8 cellular contexts compared by ENCODE assay signal in the genomic region with DNA sequence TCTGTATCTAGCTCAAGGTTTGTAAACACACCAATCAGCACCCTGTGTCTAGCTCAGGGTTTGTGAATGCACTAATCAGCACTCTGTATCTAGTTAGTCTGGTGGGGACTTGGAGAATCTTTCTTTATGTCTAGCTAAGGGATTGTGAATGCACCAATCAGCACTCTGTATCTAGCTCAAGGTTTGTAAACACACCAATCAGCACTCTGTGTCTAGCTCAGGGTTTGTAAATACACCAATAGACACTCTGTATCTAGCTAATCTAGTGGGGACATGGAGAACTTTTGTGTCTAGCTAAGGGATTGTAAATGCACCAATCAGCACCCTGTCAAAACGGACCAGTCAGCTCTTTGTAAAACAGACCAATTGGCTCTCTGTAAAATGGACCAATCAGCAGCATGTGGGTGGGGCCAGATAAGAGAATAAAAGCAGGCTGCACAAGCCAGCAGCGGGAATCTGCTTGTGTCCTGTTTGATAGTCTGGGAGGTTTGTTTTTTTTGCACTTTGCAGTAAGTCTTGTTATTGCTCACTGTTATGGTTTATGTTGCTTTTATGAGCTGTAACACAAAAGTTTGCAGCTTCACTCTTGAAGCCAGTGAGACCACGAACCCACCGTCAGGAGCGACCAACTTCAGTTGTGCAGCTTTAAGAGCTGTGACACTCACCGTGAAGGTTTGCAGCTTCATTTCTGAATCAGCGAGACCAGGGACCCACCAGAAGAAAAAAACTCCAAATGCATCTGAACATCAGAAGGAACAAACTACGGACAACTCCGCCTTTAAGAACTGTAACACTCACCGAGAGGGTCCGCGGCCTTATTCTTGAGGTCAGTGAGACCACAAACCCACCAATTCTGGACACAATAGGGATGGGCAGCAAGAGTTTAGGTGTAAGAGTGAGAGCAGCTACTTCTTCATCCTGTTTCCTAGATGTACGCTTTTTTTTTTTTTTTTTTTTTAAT. TPM values are rescaled to one million over a fixed set of nuclear protein-coding genes. Genes with fewer than 3 reads are reported as not detected.
A peak's percentile ranks its signal among the peaks of the same experiment; 100 is the strongest.
DNase-seq lines count a peak whose midpoint lies in the region; ATAC-seq, FAIRE-seq and TF ChIP-seq lines count a peak whose summit lies in the region.
"Not testable (repeated sequence)": the region's sequence is repeated elsewhere in the genome, so short reads cannot be mapped to it uniquely, and the experiment has no call there.

No MANE protein-coding gene starts in this region.

- POLR2A ChIA-PET in A549 (lab: Yijun Ruan, JAX); K562 (lab: Yijun Ruan, JAX): not testable (repeated sequence)
- POLR2A ChIA-PET in Caco-2 (lab: Charles Lee) = interaction anchor here (0.6 to 1.0 kb wide), 2 partner anchors 19 to 220 kb away, joined by 3 read pairs; no protein-coding TSS in a partner anchor
- POLR2A ChIA-PET in HEK293 (lab: Yijun Ruan, JAX) = interaction anchor here (0.6 to 1.1 kb wide), 4 partner anchors 15 to 165 kb away, joined by 3 to 8 read pairs (median 7); no protein-coding TSS in a partner anchor
- POLR2A ChIA-PET in activated CD4-positive, alpha-beta T cell treated with anti-CD3 and anti-CD28 coated beads for 36 hours (lab: Charles Lee) = interaction anchor here (0.6 to 1.3 kb wide), 3 partner anchors 18 to 372 kb away, joined by 3 to 5 read pairs (median 3); no protein-coding TSS in a partner anchor
- POLR2A ChIA-PET in HepG2 (lab: Yijun Ruan, JAX) = interaction anchor here (0.6 kb wide), 1 partner anchor 379 kb away, joined by 3 read pairs; no protein-coding TSS in a partner anchor

- intact Hi-C loops in Caco-2 (cut with micrococcal nuclease; ENCODE audit: unreplicated experiment); activated CD4-positive, alpha-beta T cell treated with anti-CD3 and anti-CD28 coated beads for 36 hours (cut with DNase I, micrococcal nuclease); K562 (cut with micrococcal nuclease); HepG2 (cut with micrococcal nuclease; ENCODE audit: unreplicated experiment): not testable (repeated sequence)

- TF ChIP-seq CTCF in A549 (IDR thresholded peaks at IDR 0.05); Caco-2 (IDR thresholded peaks at IDR 0.05; ENCODE audit: insufficient read depth in 1 of 2, low read depth in 1 of 2, low read length in 1 of 2, severe bottlenecking in 1 of 2, unreplicated experiment in 1 of 2); HEK293 (tag by site-specific recombination; IDR thresholded peaks at IDR 0.05); K562 (IDR thresholded peaks at IDR 0.05 in 2 of 3, conservative IDR thresholded peaks at IDR 0.05 in 1 of 3; ENCODE audit: insufficient read depth in 2 of 3, low read depth in 1 of 3, low read length in 3 of 3); HepG2 (CRISPR knock-in tag; IDR thresholded peaks at IDR 0.05): not testable (repeated sequence)

- H3K4me1 ChIP-seq in A549; Caco-2; HEK293 (ENCODE audit: control insufficient read depth, insufficient read depth, low read length); K562 (replicated peaks in 1 of 2; ENCODE audit: control insufficient read depth in 2 of 2, insufficient read depth in 2 of 2, low read length in 2 of 2): not testable (repeated sequence)
- H3K4me1 ChIP-seq in HepG2 (ENCODE audit: insufficient read depth, low read length) = peaks cover 26% of the 10 kb centered on the region

- not testable (repeated sequence) for TF ChIP-seq EP300 in A549 (IDR thresholded peaks at IDR 0.05); K562 (IDR thresholded peaks at IDR 0.05; ENCODE audit: low read length); HepG2 (IDR thresholded peaks at IDR 0.05; ENCODE audit: low read depth in 2 of 2, low read length in 2 of 2); HepG2 (CRISPR knock-in tag; IDR thresholded peaks at IDR 0.05; ENCODE audit: borderline replicate concordance)

- H3K9ac ChIP-seq in K562 (ENCODE audit: insufficient read depth in 1 of 2, low read depth in 2 of 2, low read length in 2 of 2); HepG2 (ENCODE audit: insufficient read depth, low read depth, low read length): not testable (repeated sequence)

- not testable (repeated sequence) for H3K4me2 ChIP-seq in A549; K562 (ENCODE audit: insufficient read depth, low read length); HepG2 (ENCODE audit: low read depth, low read length)

- H3K4me3 ChIP-seq in A549; Caco-2 (ENCODE audit: low read depth, low read length); HEK293 (ENCODE audit: low read depth, low read length); K562; HepG2 (replicated peaks in 1 of 3; ENCODE audit: insufficient read depth in 1 of 3, low read depth in 2 of 3, low read length in 3 of 3): not testable (repeated sequence)

- not testable (repeated sequence) for H3K27ac Mint-ChIP-seq in Caco-2 (ENCODE audit: unreplicated experiment); activated CD4-positive, alpha-beta T cell treated with anti-CD3 and anti-CD28 coated beads for 36 hours; activated T-cell treated with anti-CD3 and anti-CD28 coated beads, Interleukin-2, amount 50 U/mL, for 72 hours
- peak overlapping the region in 1 of 2 donors; percentile 30 for H3K27ac Mint-ChIP-seq in natural killer cell treated with Interleukin-12 subunit alpha and Interleukin-12 subunit beta and Interleukin-15 and Interleukin-18, amount 100 ng/mL, for 72 hours

- not testable (repeated sequence) for H3K9me3 ChIP-seq in A549; Caco-2; HEK293 (ENCODE audit: control insufficient read depth, insufficient read depth, low read depth, low read length); K562 (replicated peaks; ENCODE audit: control insufficient read depth, insufficient read depth, low read depth, low read length); HepG2 (ENCODE audit: low read length)

- not testable (repeated sequence) for H3K9me1 ChIP-seq in K562 (ENCODE audit: control insufficient read depth, insufficient read depth, low read length)

- not testable (repeated sequence) for TF ChIP-seq RAD21 in A549 (conservative IDR thresholded peaks at IDR 0.05 in 1 of 2, IDR thresholded peaks at IDR 0.05 in 1 of 2); K562 (CRISPR knock-in tag; conservative IDR thresholded peaks at IDR 0.05 in 1 of 2, IDR thresholded peaks at IDR 0.05 in 1 of 2); HepG2 (CRISPR knock-in tag; IDR thresholded peaks at IDR 0.05)

- ATAC-seq in A549, K562, HepG2: not testable (repeated sequence)
- ATAC-seq in activated CD4-positive, alpha-beta T cell treated with anti-CD3 and anti-CD28 coated beads for 36 hours = peak; percentile 27
- ATAC-seq in activated T-cell treated with anti-CD3 and anti-CD28 coated beads, Interleukin-2, amount 50 U/mL, for 72 hours (replicated peaks in 1 of 2) = peak; percentile 51 to 69
- ATAC-seq in natural killer cell treated with Interleukin-12 subunit alpha and Interleukin-12 subunit beta and Interleukin-15 and Interleukin-18, amount 100 ng/mL, for 72 hours = peak in 1 of 2 donors; percentile 34

- not testable (repeated sequence) for H3K36me3 Mint-ChIP-seq in Caco-2 (ENCODE audit: insufficient read depth, unreplicated experiment); activated CD4-positive, alpha-beta T cell treated with anti-CD3 and anti-CD28 coated beads for 36 hours (ENCODE audit: low read depth); activated T-cell treated with anti-CD3 and anti-CD28 coated beads, Interleukin-2, amount 50 U/mL, for 72 hours (ENCODE audit: insufficient read depth in 2 of 2); natural killer cell treated with Interleukin-12 subunit alpha and Interleukin-12 subunit beta and Interleukin-15 and Interleukin-18, amount 100 ng/mL, for 72 hours

- not testable (repeated sequence) for H3K27ac ChIP-seq in A549; HEK293 (ENCODE audit: extremely low read depth, low read depth, low read length); K562 (ENCODE audit: extremely low read depth, low read depth, low read length); HepG2 (ENCODE audit: extremely low read length, insufficient read depth, low read length)

- CTCF ChIA-PET in A549 (lab: Yijun Ruan, JAX) (interaction anchor here (2.5 kb wide), 1 partner anchor 24 kb away, joined by 6 read pairs; no protein-coding TSS in a partner anchor), HEK293 (lab: Yijun Ruan, JAX) (interaction anchor here (1.0 kb wide), 1 partner anchor 119 kb away, joined by 4 read pairs; no protein-coding TSS in a partner anchor)
- CTCF ChIA-PET in Caco-2 (lab: Charles Lee); K562 (lab: Yijun Ruan, JAX; ENCODE audit: low intra/inter-chr PET ratio); HepG2 (lab: Yijun Ruan, JAX; ENCODE audit: low intra/inter-chr PET ratio, low total read pairs): not testable (repeated sequence)
- CTCF ChIA-PET in activated CD4-positive, alpha-beta T cell treated with anti-CD3 and anti-CD28 coated beads for 36 hours (lab: Charles Lee) = interaction anchor here (1.0 kb wide), 1 partner anchor 211 kb away, joined by 3 read pairs; no protein-coding TSS in a partner anchor

- BruUV-seq in Caco-2 (replicated peaks; lab: Mats Ljungman, UMichigan) (TSS peak; percentile 93), K562 (replicated peaks; lab: Mats Ljungman, UMichigan) (TSS peak; percentile 93)
- BruUV-seq in HepG2 (replicated peaks; lab: Mats Ljungman, UMichigan) = not testable (repeated sequence)

- in situ Hi-C loops in K562 (cut with MboI); HepG2 (cut with HindIII; ENCODE audit: extremely low pct_ligation_motif_present, low pct_unique_long_range_greater_than_20kb): not testable (repeated sequence)

- H4K20me1 ChIP-seq in K562 (replicated peaks; ENCODE audit: control insufficient read depth, insufficient read depth, low read length); HepG2 (ENCODE audit: insufficient read depth, low read length): not testable (repeated sequence)

- H2AFZ ChIP-seq in K562 (ENCODE audit: low read depth, low read length); HepG2 (ENCODE audit: low read length): not testable (repeated sequence)

- not testable (repeated sequence) for H3K4me3 Mint-ChIP-seq in Caco-2 (ENCODE audit: unreplicated experiment); activated CD4-positive, alpha-beta T cell treated with anti-CD3 and anti-CD28 coated beads for 36 hours; activated T-cell treated with anti-CD3 and anti-CD28 coated beads, Interleukin-2, amount 50 U/mL, for 72 hours
- H3K4me3 Mint-ChIP-seq in natural killer cell treated with Interleukin-12 subunit alpha and Interleukin-12 subunit beta and Interleukin-15 and Interleukin-18, amount 100 ng/mL, for 72 hours = peak overlapping the region; percentile 40

- H3K9me3 Mint-ChIP-seq in Caco-2 (ENCODE audit: unreplicated experiment); activated CD4-positive, alpha-beta T cell treated with anti-CD3 and anti-CD28 coated beads for 36 hours (ENCODE audit: low read depth); activated T-cell treated with anti-CD3 and anti-CD28 coated beads, Interleukin-2, amount 50 U/mL, for 72 hours; natural killer cell treated with Interleukin-12 subunit alpha and Interleukin-12 subunit beta and Interleukin-15 and Interleukin-18, amount 100 ng/mL, for 72 hours: not testable (repeated sequence)

- not testable (repeated sequence) for FAIRE-seq in A549 (lab: Jason Lieb, UNC); K562 (lab: Jason Lieb, UNC); HepG2 (lab: Jason Lieb, UNC)

- not testable (repeated sequence) for TF ChIP-seq POLR2A in A549 (IDR thresholded peaks at IDR 0.05; ENCODE audit: low read length); K562 (conservative IDR thresholded peaks at IDR 0.05); HepG2 (IDR thresholded peaks at IDR 0.05; ENCODE audit: insufficient read depth in 1 of 2, low read depth in 2 of 2, low read length in 2 of 2)

- H3K36me3 ChIP-seq in Caco-2 (ENCODE audit: control insufficient read depth, insufficient read depth, low read length); HEK293 (ENCODE audit: control insufficient read depth in 2 of 2, insufficient read depth in 1 of 2, low read length in 2 of 2); K562 (ENCODE audit: control insufficient read depth, insufficient read depth, low read length); HepG2 (replicated peaks in 1 of 2; ENCODE audit: control insufficient read depth in 1 of 2, insufficient read depth in 2 of 2, low read length in 2 of 2): not testable (repeated sequence)

- H3K27me3 ChIP-seq in Caco-2 (replicated peaks; ENCODE audit: control insufficient read depth, insufficient read depth, low read length); K562 (ENCODE audit: control insufficient read depth in 2 of 2, insufficient read depth in 2 of 2, low read length in 2 of 2); HepG2 (ENCODE audit: control insufficient read depth in 1 of 2, insufficient read depth in 2 of 2, low read length in 2 of 2): not testable (repeated sequence)

- DNase-seq in A549 (ENCODE audit: low read depth in 1 of 2, low spot score in 1 of 2); Caco-2; K562 (ENCODE audit: extremely low read depth in 1 of 4, low spot score in 3 of 4); HepG2 (ENCODE audit: low spot score); natural killer cell treated with Interleukin-12 subunit alpha and Interleukin-12 subunit beta and Interleukin-15 and Interleukin-18, amount 100 ng/mL, for 72 hours (ENCODE audit: low spot score): not testable (repeated sequence)
- peak; percentile 39 for DNase-seq in activated CD4-positive, alpha-beta T cell treated with anti-CD3 and anti-CD28 coated beads for 36 hours
- DNase-seq in activated T-cell treated with anti-CD3 and anti-CD28 coated beads, Interleukin-2, amount 50 U/mL, for 72 hours = peak; percentile 9 to 44

- H3K79me2 ChIP-seq in K562 (ENCODE audit: control insufficient read depth, insufficient read depth, low read length); HepG2 (ENCODE audit: insufficient read depth, low read length): not testable (repeated sequence)

- 78% methylated on average over 13 of the region's 13 CpGs for WGBS in A549 (ENCODE audit: missing lambda C conversion rate)
- WGBS in K562 (ENCODE audit: insufficient coverage, low coverage, missing lambda C conversion rate) = 68% methylated on average over 12 of the region's 13 CpGs
- 64% methylated on average over 13 of the region's 13 CpGs for WGBS in HepG2 (ENCODE audit: low lambda C conversion rate)

- not testable (repeated sequence) for H3K27me3 Mint-ChIP-seq in Caco-2 (ENCODE audit: insufficient read depth, unreplicated experiment); activated CD4-positive, alpha-beta T cell treated with anti-CD3 and anti-CD28 coated beads for 36 hours; activated T-cell treated with anti-CD3 and anti-CD28 coated beads, Interleukin-2, amount 50 U/mL, for 72 hours (ENCODE audit: low read depth); natural killer cell treated with Interleukin-12 subunit alpha and Interleukin-12 subunit beta and Interleukin-15 and Interleukin-18, amount 100 ng/mL, for 72 hours

- not testable (repeated sequence) for H3K4me1 Mint-ChIP-seq in Caco-2 (ENCODE audit: low read depth, unreplicated experiment)
- H3K4me1 Mint-ChIP-seq in activated CD4-positive, alpha-beta T cell treated with anti-CD3 and anti-CD28 coated beads for 36 hours = peaks cover 19% of the 10 kb centered on the region
- peaks cover 22% of the 10 kb centered on the region for H3K4me1 Mint-ChIP-seq in activated T-cell treated with anti-CD3 and anti-CD28 coated beads, Interleukin-2, amount 50 U/mL, for 72 hours (ENCODE audit: low read depth)
- H3K4me1 Mint-ChIP-seq in natural killer cell treated with Interleukin-12 subunit alpha and Interleukin-12 subunit beta and Interleukin-15 and Interleukin-18, amount 100 ng/mL, for 72 hours (ENCODE audit: low read depth in 2 of 2) = peaks cover 22 to 23% of the 10 kb centered on the region in 2 donors

RNA-seq across cellular contexts. Expression of a gene that starts 46.0 kb away (rescaled TPM):
- polyA plus RNA-seq in A549 (2011; rRNA removed) (382 and 429 TPM in 2 replicates), A549 (2017; fragmentation: RNase III; extraction: RNeasy Plus Mini Kit Qiagen cat#74134 plus additional on column Dnase treatment) (614 to 826 TPM (median 700 TPM) in 3 replicates), K562 (2011; rRNA removed) (200 and 229 TPM in 2 replicates), K562 (2014; fragmentation: Illumina TruSeq; extraction: Trizol) (232 and 250 TPM in 2 replicates), K562 (2014; fragmentation: Nextera tagmentation; extraction: Ambion mirVana) (100 to 1,000 TPM; 594 to 984 TPM), K562 (2014; rRNA removed) (136 and 162 TPM in 2 replicates), HepG2 (2011; rRNA removed) (76.7 and 111 TPM in 2 replicates)
- polyA plus RNA-seq in A549 (2012; cell fraction: cytosol; rRNA removed) = 307 and 329 TPM in 2 replicates
- polyA plus RNA-seq in A549 (2012; cell fraction: nucleus; rRNA removed) = 276 and 345 TPM in 2 replicates
- polyA minus RNA-seq in A549 (2011; rRNA and poly(A)+ RNA removed) = 495 and 508 TPM in 2 replicates
- total RNA-seq in Caco-2 (2022) (324 and 339 TPM in 2 replicates), K562 (2014; rRNA removed) (132 and 140 TPM in 2 replicates), K562 (2014; rRNA removed; fragmentation: Illumina TruSeq; extraction: Trizol) (241 and 267 TPM in 2 replicates), K562 (2015; rRNA removed; fragmentation: Illumina TruSeq; extraction: Trizol) (235 and 243 TPM in 2 replicates), K562 (2021) (219 and 223 TPM in 2 replicates), HepG2 (2016; rRNA removed; fragmentation: Illumina TruSeq; extraction: Trizol) (305 and 410 TPM in 2 replicates)
- 100 to 1,000 TPM; 186 to 190 TPM for total RNA-seq in activated CD4-positive, alpha-beta T cell treated with anti-CD3 and anti-CD28 coated beads for 36 hours
- total RNA-seq in activated T-cell treated with anti-CD3 and anti-CD28 coated beads, Interleukin-2, amount 50 U/mL, for 72 hours = 100 to 1,000 TPM; 193 to 201 TPM
- 165 and 234 TPM in 2 replicates for total RNA-seq in K562 (2011; cell fraction: chromatin; rRNA removed; ENCODE audit: low replicate concordance)
- 104 and 108 TPM in 2 replicates for total RNA-seq in K562 (2011; cell fraction: nucleolus; rRNA removed)
- 115 and 124 TPM in 2 replicates for total RNA-seq in K562 (2011; cell fraction: nucleoplasm; rRNA removed)
- polyA plus RNA-seq in K562 (2011; cell fraction: cytosol; rRNA removed) = 215 and 240 TPM in 2 replicates
- polyA plus RNA-seq in K562 (2011; cell fraction: nucleus; rRNA removed) = 127 and 151 TPM in 2 replicates
- polyA plus RNA-seq in K562 (2012) = 168 and 218 TPM in 2 replicates
- polyA minus RNA-seq in K562 (2011; rRNA and poly(A)+ RNA removed) = 466 and 590 TPM in 2 replicates
- 201 and 253 TPM in 2 replicates for polyA minus RNA-seq in K562 (2011; cell fraction: cytosol; rRNA and poly(A)+ RNA removed)
- polyA minus RNA-seq in K562 (2011; cell fraction: nucleus; rRNA and poly(A)+ RNA removed) = 75.3 and 108 TPM in 2 replicates
- total RNA-seq in HepG2 (2016; cell fraction: cytosol; rRNA removed; fragmentation: Illumina TruSeq; extraction: Trizol; ENCODE audit: low read depth) = 130 and 151 TPM in 2 replicates
- 293 and 395 TPM in 2 replicates for total RNA-seq in HepG2 (2016; cell fraction: insoluble cytoplasmic fraction; rRNA removed; fragmentation: Illumina TruSeq; extraction: Trizol)
- total RNA-seq in HepG2 (2016; cell fraction: membrane; rRNA removed; fragmentation: Illumina TruSeq; extraction: Trizol) = 181 and 208 TPM in 2 replicates
- 176 and 216 TPM in 2 replicates for total RNA-seq in HepG2 (2016; cell fraction: nucleus; rRNA removed; fragmentation: Illumina TruSeq; extraction: Trizol)
- 89.6 and 93.6 TPM in 2 replicates for polyA plus RNA-seq in HepG2 (2011; cell fraction: cytosol; rRNA removed)
- 62.8 and 68.9 TPM in 2 replicates for polyA plus RNA-seq in HepG2 (2011; cell fraction: nucleus; rRNA removed)
- polyA plus RNA-seq in HepG2 (2012) = 104 and 144 TPM in 2 replicates
- 63.3 and 66.0 TPM in 2 replicates for polyA plus RNA-seq in HepG2 (2016; cell fraction: cytosol; fragmentation: Illumina TruSeq; extraction: Trizol; ENCODE audit: low read depth)
- polyA plus RNA-seq in HepG2 (2016; cell fraction: insoluble cytoplasmic fraction; fragmentation: Illumina TruSeq; extraction: Trizol; ENCODE audit: low read depth) = 396 and 415 TPM in 2 replicates
- polyA plus RNA-seq in HepG2 (2016; cell fraction: membrane; fragmentation: Illumina TruSeq; extraction: Trizol; ENCODE audit: low read depth) = 85.9 and 88.8 TPM in 2 replicates
- polyA plus RNA-seq in HepG2 (2016; cell fraction: nucleus; fragmentation: Illumina TruSeq; extraction: Trizol; ENCODE audit: insufficient read depth, low read depth) = 251 and 259 TPM in 2 replicates
- polyA minus RNA-seq in HepG2 (2011; rRNA and poly(A)+ RNA removed; ENCODE audit: low replicate concordance) = 207 and 617 TPM in 2 replicates
- 122 and 150 TPM in 2 replicates for polyA minus RNA-seq in HepG2 (2011; cell fraction: cytosol; rRNA and poly(A)+ RNA removed)
- 120 and 124 TPM in 2 replicates for polyA minus RNA-seq in HepG2 (2011; cell fraction: nucleus; rRNA and poly(A)+ RNA removed)
- total RNA-seq in natural killer cell treated with Interleukin-12 subunit alpha and Interleukin-12 subunit beta and Interleukin-15 and Interleukin-18, amount 100 ng/mL, for 72 hours = 100 to 1,000 TPM; 172 to 218 TPM
